ENCODE assay signal across 30 cellular contexts in the genomic region with DNA sequence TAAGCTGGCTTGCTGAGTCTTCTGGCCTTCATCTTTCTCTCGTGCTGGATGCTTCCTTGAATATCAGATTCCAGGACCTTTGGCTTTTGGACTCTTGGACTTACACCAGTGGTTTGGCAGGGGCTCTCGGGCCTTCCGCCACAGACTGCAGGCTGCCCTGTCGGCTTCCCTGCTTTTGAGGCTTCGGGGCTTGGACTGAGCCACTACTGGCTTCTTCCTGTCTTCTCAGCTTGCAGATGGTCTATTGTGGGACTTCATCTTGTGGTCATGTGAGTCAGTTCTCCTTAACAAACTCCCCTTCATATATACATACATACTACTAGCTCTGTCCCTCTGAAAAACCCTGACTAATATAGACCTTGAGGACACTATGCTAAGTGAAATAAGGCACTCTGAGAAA.
A peak's percentile ranks its signal among the peaks of the same experiment; 100 is the strongest.
DNase-seq lines count a peak whose midpoint lies in the region; ATAC-seq and TF ChIP-seq lines count a peak whose summit lies in the region.
"Had no signal": no experiment of that assay in that cellular context is flagged by ENCODE, and none has a peak within 500 bp of the region (broad histone marks: within the 10 kb centered on the region; RNA-seq: fewer than 3 reads in every experiment).

No MANE protein-coding gene starts in this region.

- DNase-seq in Right ventricle myocardium superior (peak; percentile 43), heart left ventricle (no peak), NB4 (ENCODE audit: low read depth) (peak; percentile 70), fibroblast of mammary gland (ENCODE audit: low read depth) (peak; percentile 44), coronary artery (ENCODE audit: low spot score) (no peak), uterus (no peak)
- no peak for DNase-seq in stimulated activated naive B cell treated with anti-CD40 and anti-IgM and Interleukin-4, amounts not matched to agents 10 μg/mL and 1 μg/mL and 100 μg/mL, for 72 hours
- DNase-seq: activated CD8-positive, alpha-beta memory T cell treated with anti-CD3 and anti-CD28 coated beads, Interleukin-2, amount 50 U/mL, for 4 hours; activated naive CD4-positive, alpha-beta T cell treated with anti-CD3 and anti-CD28 coated beads, Interleukin-2, amount 50 U/mL, for 16 hours; amniotic stem cell; CD8-positive, alpha-beta memory T cell; cerebellar nuclear complex; dorsolateral prefrontal cortex; hippocampal formation; Karpas-422; mucosa of descending colon; NCI-H1417; NCI-H2081; NCI-H2227 treated with DMSO at 0.1 percent for 48 hours; NCI-H526 treated with DMSO at 0.1 percent for 48 hours; T-cell had no signal

- H3K4me1 Mint-ChIP-seq in stimulated activated naive B cell treated with anti-CD40 and anti-IgM and Interleukin-4, amounts not matched to agents 10 μg/mL and 1 μg/mL and 100 μg/mL, for 72 hours = peaks cover 4 to 14% of the 10 kb centered on the region in 2 donors
- H3K4me1 Mint-ChIP-seq: CD8-positive, alpha-beta memory T cell; T-cell; WTC11 had no signal

- no peaks in the 10 kb centered on the region for H3K27me3 Mint-ChIP-seq in stimulated activated naive B cell treated with anti-CD40 and anti-IgM and Interleukin-4, amounts not matched to agents 10 μg/mL and 1 μg/mL and 100 μg/mL, for 72 hours
- H3K27me3 Mint-ChIP-seq: brain; stimulated activated naive CD8-positive, alpha-beta T cell treated with anti-CD3 and anti-CD28 coated beads, Interleukin-15, Interleukin-2, amounts not matched to agents 100 ng/mL and 50 ng/mL, for 24 hours; T-cell had no signal

- H3K4me1 ChIP-seq in heart left ventricle = peaks cover 0 to 13% (median 4%) of the 10 kb centered on the region in 12 donors
- H3K4me1 ChIP-seq in uterus = no peaks in the 10 kb centered on the region
- H3K4me1 ChIP-seq: Peyer's patch had no signal

- no peaks in the 10 kb centered on the region for H3K36me3 Mint-ChIP-seq in stimulated activated naive B cell treated with anti-CD40 and anti-IgM and Interleukin-4, amounts not matched to agents 10 μg/mL and 1 μg/mL and 100 μg/mL, for 72 hours
- H3K36me3 Mint-ChIP-seq: brain; CD8-positive, alpha-beta memory T cell; T-cell had no signal

- H3K9me3 ChIP-seq in heart left ventricle (no peaks in the 10 kb centered on the region), uterus (no peaks in the 10 kb centered on the region)
- H3K9me3 ChIP-seq: esophagus muscularis mucosa, mucosa of descending colon, Peyer's patch, SJSA1, vagina had no signal

- H3K4me3 Mint-ChIP-seq in stimulated activated naive B cell treated with anti-CD40 and anti-IgM and Interleukin-4, amounts not matched to agents 10 μg/mL and 1 μg/mL and 100 μg/mL, for 72 hours = no peak overlapping the region
- H3K4me3 Mint-ChIP-seq: brain; CD8-positive, alpha-beta memory T cell; nephron; stimulated activated naive CD8-positive, alpha-beta T cell treated with anti-CD3 and anti-CD28 coated beads, Interleukin-15, Interleukin-2, amounts not matched to agents 100 ng/mL and 50 ng/mL, for 24 hours; T-cell; WTC11 had no signal

- ATAC-seq in Right ventricle myocardium superior (ENCODE audit: poor library complexity) = no peak
- no peak for ATAC-seq in heart left ventricle
- ATAC-seq in stimulated activated naive B cell treated with anti-CD40 and anti-IgM and Interleukin-4, amounts not matched to agents 10 μg/mL and 1 μg/mL and 100 μg/mL, for 72 hours (replicated peaks) = peak; percentile 60 to 76
- no peak for ATAC-seq in HG02840 (IDR thresholded peaks at IDR 0.05; ENCODE audit: low FRiP score, unreplicated experiment)
- ATAC-seq: mucosa of descending colon, T-cell, WTC11 had no signal

- H3K27ac ChIP-seq in heart left ventricle (peak overlapping the region in 1 of 12 donors; percentile 14), coronary artery (no peak overlapping the region), uterus (no peak overlapping the region)
- H3K27ac ChIP-seq: dorsolateral prefrontal cortex, esophagus muscularis mucosa, Peyer's patch, SJSA1, vagina had no signal

- no peak overlapping the region for H3K27ac Mint-ChIP-seq in stimulated activated naive B cell treated with anti-CD40 and anti-IgM and Interleukin-4, amounts not matched to agents 10 μg/mL and 1 μg/mL and 100 μg/mL, for 72 hours
- H3K27ac Mint-ChIP-seq: CD8-positive, alpha-beta memory T cell; nephron; stimulated activated naive CD8-positive, alpha-beta T cell treated with anti-CD3 and anti-CD28 coated beads, Interleukin-15, Interleukin-2, amounts not matched to agents 100 ng/mL and 50 ng/mL, for 24 hours; T-cell; WTC11 had no signal

- TF ChIP-seq CTCF in heart left ventricle (IDR thresholded peaks at IDR 0.05) (no peak), NB4 (IDR thresholded peaks at IDR 0.05; ENCODE audit: low read depth, low read length) (no peak), fibroblast of mammary gland (conservative IDR thresholded peaks at IDR 0.05; ENCODE audit: control insufficient read depth, insufficient read depth, low read depth, low read length) (no peak), coronary artery (IDR thresholded peaks at IDR 0.05) (no peak), uterus (IDR thresholded peaks at IDR 0.05) (no peak)

- no peaks in the 10 kb centered on the region for H3K27me3 ChIP-seq in heart left ventricle
- H3K27me3 ChIP-seq in uterus = no peaks in the 10 kb centered on the region
- H3K27me3 ChIP-seq: dorsolateral prefrontal cortex, esophagus muscularis mucosa, Peyer's patch, SJSA1, vagina had no signal

- H3K36me3 ChIP-seq in heart left ventricle = no peaks in the 10 kb centered on the region
- H3K36me3 ChIP-seq in uterus = no peaks in the 10 kb centered on the region
- H3K36me3 ChIP-seq: esophagus muscularis mucosa, Peyer's patch, SJSA1, vagina had no signal

- intact Hi-C loops in Right ventricle myocardium superior (cut with DNase I) (no loop called here), heart left ventricle (cut with DNase I) (loop anchor here in 1 of 10 donors (2.0 kb wide), 1 partner anchor 318 kb away; no protein-coding TSS in a partner anchor), uterus (cut with DNase I; ENCODE audit: low total_unique reads) (no loop called here)

- H3K9me3 Mint-ChIP-seq in stimulated activated naive B cell treated with anti-CD40 and anti-IgM and Interleukin-4, amounts not matched to agents 10 μg/mL and 1 μg/mL and 100 μg/mL, for 72 hours = peaks cover 0 to 3% of the 10 kb centered on the region in 2 donors
- H3K9me3 Mint-ChIP-seq: stimulated activated naive CD8-positive, alpha-beta T cell treated with anti-CD3 and anti-CD28 coated beads, Interleukin-15, Interleukin-2, amounts not matched to agents 100 ng/mL and 50 ng/mL, for 24 hours; T-cell had no signal

- no peak for TF ChIP-seq POLR2A in heart left ventricle (IDR thresholded peaks at IDR 0.05)
- TF ChIP-seq POLR2A in NB4 (IDR thresholded peaks at IDR 0.05; ENCODE audit: extremely low read depth, insufficient read length) = no peak
- no peak for TF ChIP-seq POLR2A in uterus (IDR thresholded peaks at IDR 0.05)

- WGBS in heart left ventricle, 4 donors = 76 to 85% (median 80%) methylated on average over 5 of the region's 5 CpGs

- H3K4me3 ChIP-seq in heart left ventricle (no peak overlapping the region), NB4 (ENCODE audit: low read depth, low read length) (no peak overlapping the region), fibroblast of mammary gland (ENCODE audit: control insufficient read depth, low read depth, low read length) (no peak overlapping the region), coronary artery (no peak overlapping the region), uterus (no peak overlapping the region)
- H3K4me3 ChIP-seq: dorsolateral prefrontal cortex, esophagus muscularis mucosa, mucosa of descending colon, Peyer's patch, SJSA1, vagina had no signal

Comparison
In these comparisons a context has a peak if more than half of its experiments do, and no peak if none do; other contexts are left out.
1. DNase-seq: peak in Right ventricle myocardium superior (single experiment), NB4 (single experiment) and fibroblast of mammary gland (single experiment); none in heart left ventricle (0 of 5), stimulated activated naive B cell treated with anti-CD40 and anti-IgM and Interleukin-4, amounts not matched to agents 10 μg/mL and 1 μg/mL and 100 μg/mL, for 72 hours (single experiment), coronary artery (single experiment) and uterus (0 of 2).
2. ATAC-seq: peak in stimulated activated naive B cell treated with anti-CD40 and anti-IgM and Interleukin-4, amounts not matched to agents 10 μg/mL and 1 μg/mL and 100 μg/mL, for 72 hours (2 of 2); none in Right ventricle myocardium superior (single experiment), heart left ventricle (0 of 4) and HG02840 (single experiment).